Comparison of ENCODE assay signal across 2 cellular contexts in the genomic region with DNA sequence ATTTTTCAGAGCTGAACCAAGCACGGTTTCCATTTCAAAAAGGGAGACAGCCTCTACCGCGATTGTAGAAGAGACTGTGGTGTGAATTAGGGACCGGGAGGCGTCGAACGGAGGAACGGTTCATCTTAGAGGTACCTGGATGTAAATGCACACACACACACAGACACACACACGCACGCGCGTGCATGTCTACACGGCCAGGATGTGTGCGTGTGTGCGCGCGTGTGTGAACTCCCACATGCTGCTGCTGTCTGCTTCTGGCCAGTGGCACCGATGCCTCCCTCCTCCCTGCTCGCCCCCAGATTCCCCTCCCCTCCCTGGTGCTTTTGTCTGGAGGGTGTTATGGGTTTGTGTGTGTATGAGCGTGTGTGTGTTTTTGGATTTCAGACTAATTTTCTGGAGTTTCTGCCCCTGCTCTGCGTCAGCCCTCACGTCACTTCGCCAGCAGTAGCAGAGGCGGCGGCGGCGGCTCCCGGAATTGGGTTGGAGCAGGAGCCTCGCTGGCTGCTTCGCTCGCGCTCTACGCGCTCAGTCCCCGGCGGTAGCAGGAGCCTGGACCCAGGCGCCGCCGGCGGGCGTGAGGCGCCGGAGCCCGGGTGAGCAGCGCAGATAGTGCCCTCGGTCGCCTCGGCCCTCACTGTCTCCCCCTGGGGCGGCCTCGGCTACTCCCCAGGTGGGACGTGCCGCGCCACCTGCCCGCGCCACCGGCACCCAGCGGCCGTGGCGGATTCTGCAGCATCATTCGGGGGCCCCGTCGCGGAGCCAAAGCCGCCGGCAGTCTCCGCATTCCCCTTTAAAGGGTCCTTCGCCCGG.
TF ChIP-seq lines count a peak whose summit lies in the region.

A gene (plus strand): TSS at position 437 of the 813 bp plus-strand sequence. CDS start 1,020 bp downstream, outside the sequence.

TF ChIP-seq in A549, 52 proteins besides CTCF, POLR2A, EP300 and RAD21:
- no peak for TF ChIP-seq PHF8 (IDR thresholded peaks at IDR 0.05; ENCODE audit: borderline replicate concordance, low read depth)
- TF ChIP-seq NR3C1 (IDR thresholded peaks at IDR 0.05), result no peak
- no peak for TF ChIP-seq HOXB5 (CRISPR knock-in tag; IDR thresholded peaks at IDR 0.05)
- no peak for TF ChIP-seq CBX8 (IDR thresholded peaks at IDR 0.05)

TF ChIP-seq in HepG2, 621 proteins besides CTCF, POLR2A, EP300 and RAD21:
- TF ChIP-seq, protein P1, sequence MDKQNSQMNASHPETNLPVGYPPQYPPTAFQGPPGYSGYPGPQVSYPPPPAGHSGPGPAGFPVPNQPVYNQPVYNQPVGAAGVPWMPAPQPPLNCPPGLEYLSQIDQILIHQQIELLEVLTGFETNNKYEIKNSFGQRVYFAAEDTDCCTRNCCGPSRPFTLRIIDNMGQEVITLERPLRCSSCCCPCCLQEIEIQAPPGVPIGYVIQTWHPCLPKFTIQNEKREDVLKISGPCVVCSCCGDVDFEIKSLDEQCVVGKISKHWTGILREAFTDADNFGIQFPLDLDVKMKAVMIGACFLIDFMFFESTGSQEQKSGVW (CRISPR knock-in tag; IDR thresholded peaks at IDR 0.05; ENCODE audit: borderline replicate concordance), result no peak
- no peak for TF ChIP-seq TP53 (CRISPR knock-in tag; conservative IDR thresholded peaks at IDR 0.05)
- TF ChIP-seq TCF7L2 (IDR thresholded peaks at IDR 0.05; ENCODE audit: low read depth, low read length), result no peak
- TF ChIP-seq, protein P2, sequence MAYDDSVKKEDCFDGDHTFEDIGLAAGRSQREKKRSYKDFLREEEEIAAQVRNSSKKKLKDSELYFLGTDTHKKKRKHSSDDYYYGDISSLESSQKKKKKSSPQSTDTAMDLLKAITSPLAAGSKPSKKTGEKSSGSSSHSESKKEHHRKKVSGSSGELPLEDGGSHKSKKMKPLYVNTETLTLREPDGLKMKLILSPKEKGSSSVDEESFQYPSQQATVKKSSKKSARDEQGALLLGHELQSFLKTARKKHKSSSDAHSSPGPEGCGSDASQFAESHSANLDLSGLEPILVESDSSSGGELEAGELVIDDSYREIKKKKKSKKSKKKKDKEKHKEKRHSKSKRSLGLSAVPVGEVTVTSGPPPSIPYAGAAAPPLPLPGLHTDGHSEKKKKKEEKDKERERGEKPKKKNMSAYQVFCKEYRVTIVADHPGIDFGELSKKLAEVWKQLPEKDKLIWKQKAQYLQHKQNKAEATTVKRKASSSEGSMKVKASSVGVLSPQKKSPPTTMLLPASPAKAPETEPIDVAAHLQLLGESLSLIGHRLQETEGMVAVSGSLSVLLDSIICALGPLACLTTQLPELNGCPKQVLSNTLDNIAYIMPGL (CRISPR knock-in tag; IDR thresholded peaks at IDR 0.05; ENCODE audit: borderline replicate concordance in 1 of 2, low read depth in 1 of 2), result no peak
- TF ChIP-seq ARNT (IDR thresholded peaks at IDR 0.05), result no peak
- no peak for TF ChIP-seq TEAD2 (CRISPR knock-in tag; IDR thresholded peaks at IDR 0.05)
- TF ChIP-seq, protein P3, sequence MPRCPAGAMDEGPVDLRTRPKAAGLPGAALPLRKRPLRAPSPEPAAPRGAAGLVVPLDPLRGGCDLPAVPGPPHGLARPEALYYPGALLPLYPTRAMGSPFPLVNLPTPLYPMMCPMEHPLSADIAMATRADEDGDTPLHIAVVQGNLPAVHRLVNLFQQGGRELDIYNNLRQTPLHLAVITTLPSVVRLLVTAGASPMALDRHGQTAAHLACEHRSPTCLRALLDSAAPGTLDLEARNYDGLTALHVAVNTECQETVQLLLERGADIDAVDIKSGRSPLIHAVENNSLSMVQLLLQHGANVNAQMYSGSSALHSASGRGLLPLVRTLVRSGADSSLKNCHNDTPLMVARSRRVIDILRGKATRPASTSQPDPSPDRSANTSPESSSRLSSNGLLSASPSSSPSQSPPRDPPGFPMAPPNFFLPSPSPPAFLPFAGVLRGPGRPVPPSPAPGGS (CRISPR knock-in tag; IDR thresholded peaks at IDR 0.05), result no peak
- TF ChIP-seq REL (CRISPR knock-in tag; conservative IDR thresholded peaks at IDR 0.05), result no peak
- no peak for TF ChIP-seq TARDBP (CRISPR knock-in tag; IDR thresholded peaks at IDR 0.05)
- TF ChIP-seq CAMTA2 (CRISPR knock-in tag; IDR thresholded peaks at IDR 0.05; ENCODE audit: borderline replicate concordance), result no peak
